In the genomic region with DNA sequence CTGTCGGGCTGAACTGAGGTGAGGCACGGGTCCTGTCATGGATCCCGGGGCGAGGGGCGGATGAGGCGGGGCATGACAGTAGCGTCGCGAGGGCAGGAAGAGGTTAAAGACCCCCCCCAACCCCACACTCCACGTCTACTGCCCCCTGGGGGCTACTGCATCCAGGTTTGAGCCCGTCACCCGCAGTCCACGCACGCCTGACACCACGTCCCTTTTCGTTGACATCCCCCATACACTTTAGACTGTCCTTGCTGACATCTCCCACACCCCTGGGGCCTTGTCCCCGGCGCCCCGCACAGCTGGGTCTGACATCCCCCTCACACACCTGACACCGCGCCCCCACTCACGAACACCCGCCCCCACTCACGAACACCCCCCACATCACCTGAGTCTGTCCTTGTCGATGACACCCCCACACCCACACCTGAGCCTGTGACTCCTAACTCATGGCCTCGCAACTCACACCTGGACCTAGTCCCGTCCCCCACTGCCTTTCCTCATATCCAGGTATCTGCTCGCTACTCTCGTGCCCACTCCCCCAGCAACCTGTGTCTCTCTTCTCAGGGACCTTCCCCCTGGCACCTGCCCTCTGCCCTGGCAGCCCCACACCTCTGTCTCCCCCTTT, we compare ENCODE assay signal across 1 cellular context.
TF ChIP-seq lines count a peak whose summit lies in the region.

No MANE protein-coding gene starts in this region.

TF ChIP-seq in GM23338, 12 proteins besides CTCF, POLR2A, EP300 and RAD21 (continued from another document):
- TF ChIP-seq, protein P1, sequence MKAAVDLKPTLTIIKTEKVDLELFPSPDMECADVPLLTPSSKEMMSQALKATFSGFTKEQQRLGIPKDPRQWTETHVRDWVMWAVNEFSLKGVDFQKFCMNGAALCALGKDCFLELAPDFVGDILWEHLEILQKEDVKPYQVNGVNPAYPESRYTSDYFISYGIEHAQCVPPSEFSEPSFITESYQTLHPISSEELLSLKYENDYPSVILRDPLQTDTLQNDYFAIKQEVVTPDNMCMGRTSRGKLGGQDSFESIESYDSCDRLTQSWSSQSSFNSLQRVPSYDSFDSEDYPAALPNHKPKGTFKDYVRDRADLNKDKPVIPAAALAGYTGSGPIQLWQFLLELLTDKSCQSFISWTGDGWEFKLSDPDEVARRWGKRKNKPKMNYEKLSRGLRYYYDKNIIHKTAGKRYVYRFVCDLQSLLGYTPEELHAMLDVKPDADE (IDR thresholded peaks at IDR 0.05) = no peak
- no peak for TF ChIP-seq EZH2phosphoT487 (IDR thresholded peaks at IDR 0.05; ENCODE audit: unreplicated experiment)
- TF ChIP-seq, protein P2, sequence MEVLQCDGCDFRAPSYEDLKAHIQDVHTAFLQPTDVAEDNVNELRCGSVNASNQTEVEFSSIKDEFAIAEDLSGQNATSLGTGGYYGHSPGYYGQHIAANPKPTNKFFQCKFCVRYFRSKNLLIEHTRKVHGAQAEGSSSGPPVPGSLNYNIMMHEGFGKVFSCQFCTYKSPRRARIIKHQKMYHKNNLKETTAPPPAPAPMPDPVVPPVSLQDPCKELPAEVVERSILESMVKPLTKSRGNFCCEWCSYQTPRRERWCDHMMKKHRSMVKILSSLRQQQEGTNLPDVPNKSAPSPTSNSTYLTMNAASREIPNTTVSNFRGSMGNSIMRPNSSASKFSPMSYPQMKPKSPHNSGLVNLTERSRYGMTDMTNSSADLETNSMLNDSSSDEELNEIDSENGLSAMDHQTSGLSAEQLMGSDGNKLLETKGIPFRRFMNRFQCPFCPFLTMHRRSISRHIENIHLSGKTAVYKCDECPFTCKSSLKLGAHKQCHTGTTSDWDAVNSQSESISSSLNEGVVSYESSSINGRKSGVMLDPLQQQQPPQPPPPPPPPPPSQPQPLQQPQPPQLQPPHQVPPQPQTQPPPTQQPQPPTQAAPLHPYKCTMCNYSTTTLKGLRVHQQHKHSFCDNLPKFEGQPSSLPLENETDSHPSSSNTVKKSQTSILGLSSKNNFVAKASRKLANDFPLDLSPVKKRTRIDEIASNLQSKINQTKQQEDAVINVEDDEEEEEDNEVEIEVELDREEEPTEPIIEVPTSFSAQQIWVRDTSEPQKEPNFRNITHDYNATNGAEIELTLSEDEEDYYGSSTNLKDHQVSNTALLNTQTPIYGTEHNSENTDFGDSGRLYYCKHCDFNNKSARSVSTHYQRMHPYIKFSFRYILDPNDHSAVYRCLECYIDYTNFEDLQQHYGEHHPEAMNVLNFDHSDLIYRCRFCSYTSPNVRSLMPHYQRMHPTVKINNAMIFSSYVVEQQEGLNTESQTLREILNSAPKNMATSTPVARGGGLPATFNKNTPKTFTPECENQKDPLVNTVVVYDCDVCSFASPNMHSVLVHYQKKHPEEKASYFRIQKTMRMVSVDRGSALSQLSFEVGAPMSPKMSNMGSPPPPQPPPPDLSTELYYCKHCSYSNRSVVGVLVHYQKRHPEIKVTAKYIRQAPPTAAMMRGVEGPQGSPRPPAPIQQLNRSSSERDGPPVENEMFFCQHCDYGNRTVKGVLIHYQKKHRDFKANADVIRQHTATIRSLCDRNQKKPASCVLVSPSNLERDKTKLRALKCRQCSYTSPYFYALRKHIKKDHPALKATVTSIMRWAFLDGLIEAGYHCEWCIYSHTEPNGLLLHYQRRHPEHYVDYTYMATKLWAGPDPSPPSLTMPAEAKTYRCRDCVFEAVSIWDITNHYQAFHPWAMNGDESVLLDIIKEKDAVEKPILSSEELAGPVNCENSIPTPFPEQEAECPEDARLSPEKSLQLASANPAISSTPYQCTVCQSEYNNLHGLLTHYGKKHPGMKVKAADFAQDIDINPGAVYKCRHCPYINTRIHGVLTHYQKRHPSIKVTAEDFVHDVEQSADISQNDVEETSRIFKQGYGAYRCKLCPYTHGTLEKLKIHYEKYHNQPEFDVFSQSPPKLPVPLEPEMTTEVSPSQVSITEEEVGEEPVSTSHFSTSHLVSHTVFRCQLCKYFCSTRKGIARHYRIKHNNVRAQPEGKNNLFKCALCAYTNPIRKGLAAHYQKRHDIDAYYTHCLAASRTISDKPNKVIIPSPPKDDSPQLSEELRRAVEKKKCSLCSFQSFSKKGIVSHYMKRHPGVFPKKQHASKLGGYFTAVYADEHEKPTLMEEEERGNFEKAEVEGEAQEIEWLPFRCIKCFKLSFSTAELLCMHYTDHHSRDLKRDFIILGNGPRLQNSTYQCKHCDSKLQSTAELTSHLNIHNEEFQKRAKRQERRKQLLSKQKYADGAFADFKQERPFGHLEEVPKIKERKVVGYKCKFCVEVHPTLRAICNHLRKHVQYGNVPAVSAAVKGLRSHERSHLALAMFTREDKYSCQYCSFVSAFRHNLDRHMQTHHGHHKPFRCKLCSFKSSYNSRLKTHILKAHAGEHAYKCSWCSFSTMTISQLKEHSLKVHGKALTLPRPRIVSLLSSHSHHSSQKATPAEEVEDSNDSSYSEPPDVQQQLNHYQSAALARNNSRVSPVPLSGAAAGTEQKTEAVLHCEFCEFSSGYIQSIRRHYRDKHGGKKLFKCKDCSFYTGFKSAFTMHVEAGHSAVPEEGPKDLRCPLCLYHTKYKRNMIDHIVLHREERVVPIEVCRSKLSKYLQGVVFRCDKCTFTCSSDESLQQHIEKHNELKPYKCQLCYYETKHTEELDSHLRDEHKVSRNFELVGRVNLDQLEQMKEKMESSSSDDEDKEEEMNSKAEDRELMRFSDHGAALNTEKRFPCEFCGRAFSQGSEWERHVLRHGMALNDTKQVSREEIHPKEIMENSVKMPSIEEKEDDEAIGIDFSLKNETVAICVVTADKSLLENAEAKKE (CRISPR knock-in tag; IDR thresholded peaks at IDR 0.05) = no peak
